In genomic region chr1:89670711-89671110, GRCh38 we compare ENCODE assay signal across 1 cellular context.
TF ChIP-seq lines count a peak whose summit lies in the region.

No MANE protein-coding gene starts in this region.

TF ChIP-seq in GM12878, 131 proteins besides CTCF, POLR2A, EP300 and RAD21:
- TF ChIP-seq, protein P1, sequence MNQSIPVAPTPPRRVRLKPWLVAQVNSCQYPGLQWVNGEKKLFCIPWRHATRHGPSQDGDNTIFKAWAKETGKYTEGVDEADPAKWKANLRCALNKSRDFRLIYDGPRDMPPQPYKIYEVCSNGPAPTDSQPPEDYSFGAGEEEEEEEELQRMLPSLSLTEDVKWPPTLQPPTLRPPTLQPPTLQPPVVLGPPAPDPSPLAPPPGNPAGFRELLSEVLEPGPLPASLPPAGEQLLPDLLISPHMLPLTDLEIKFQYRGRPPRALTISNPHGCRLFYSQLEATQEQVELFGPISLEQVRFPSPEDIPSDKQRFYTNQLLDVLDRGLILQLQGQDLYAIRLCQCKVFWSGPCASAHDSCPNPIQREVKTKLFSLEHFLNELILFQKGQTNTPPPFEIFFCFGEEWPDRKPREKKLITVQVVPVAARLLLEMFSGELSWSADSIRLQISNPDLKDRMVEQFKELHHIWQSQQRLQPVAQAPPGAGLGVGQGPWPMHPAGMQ (IDR thresholded peaks at IDR 0.05; ENCODE audit: borderline replicate concordance): no peak
- TF ChIP-seq RBBP5 (conservative IDR thresholded peaks at IDR 0.05) (no peak), POLR2AphosphoS5 (IDR thresholded peaks at IDR 0.05; ENCODE audit: low read length) (no peak), CBFB (IDR thresholded peaks at IDR 0.05; ENCODE audit: low read depth) (no peak), MYB (IDR thresholded peaks at IDR 0.05; ENCODE audit: borderline replicate concordance, low read depth, low read length) (no peak), NFYA (IDR thresholded peaks at IDR 0.05; ENCODE audit: borderline replicate concordance, low read depth, low read length) (no peak), TAF1 (IDR thresholded peaks at IDR 0.05; ENCODE audit: borderline replicate concordance, low read depth, low read length) (no peak), BCL11A (IDR thresholded peaks at IDR 0.05; ENCODE audit: low read depth, low read length) (no peak), BHLHE40 (IDR thresholded peaks at IDR 0.05; ENCODE audit: borderline replicate concordance in 1 of 2, low read depth in 2 of 2, low read length in 1 of 2) (no peak), CREM (IDR thresholded peaks at IDR 0.05; ENCODE audit: low read depth) (no peak), POLR2AphosphoS2 (IDR thresholded peaks at IDR 0.05; ENCODE audit: low read depth, low read length) (no peak)
- TF ChIP-seq, protein P2, sequence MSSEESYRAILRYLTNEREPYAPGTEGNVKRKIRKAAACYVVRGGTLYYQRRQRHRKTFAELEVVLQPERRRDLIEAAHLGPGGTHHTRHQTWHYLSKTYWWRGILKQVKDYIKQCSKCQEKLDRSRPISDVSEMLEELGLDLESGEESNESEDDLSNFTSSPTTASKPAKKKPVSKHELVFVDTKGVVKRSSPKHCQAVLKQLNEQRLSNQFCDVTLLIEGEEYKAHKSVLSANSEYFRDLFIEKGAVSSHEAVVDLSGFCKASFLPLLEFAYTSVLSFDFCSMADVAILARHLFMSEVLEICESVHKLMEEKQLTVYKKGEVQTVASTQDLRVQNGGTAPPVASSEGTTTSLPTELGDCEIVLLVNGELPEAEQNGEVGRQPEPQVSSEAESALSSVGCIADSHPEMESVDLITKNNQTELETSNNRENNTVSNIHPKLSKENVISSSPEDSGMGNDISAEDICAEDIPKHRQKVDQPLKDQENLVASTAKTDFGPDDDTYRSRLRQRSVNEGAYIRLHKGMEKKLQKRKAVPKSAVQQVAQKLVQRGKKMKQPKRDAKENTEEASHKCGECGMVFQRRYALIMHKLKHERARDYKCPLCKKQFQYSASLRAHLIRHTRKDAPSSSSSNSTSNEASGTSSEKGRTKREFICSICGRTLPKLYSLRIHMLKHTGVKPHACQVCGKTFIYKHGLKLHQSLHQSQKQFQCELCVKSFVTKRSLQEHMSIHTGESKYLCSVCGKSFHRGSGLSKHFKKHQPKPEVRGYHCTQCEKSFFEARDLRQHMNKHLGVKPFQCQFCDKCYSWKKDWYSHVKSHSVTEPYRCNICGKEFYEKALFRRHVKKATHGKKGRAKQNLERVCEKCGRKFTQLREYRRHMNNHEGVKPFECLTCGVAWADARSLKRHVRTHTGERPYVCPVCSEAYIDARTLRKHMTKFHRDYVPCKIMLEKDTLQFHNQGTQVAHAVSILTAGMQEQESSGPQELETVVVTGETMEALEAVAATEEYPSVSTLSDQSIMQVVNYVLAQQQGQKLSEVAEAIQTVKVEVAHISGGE (CRISPR knock-in tag; IDR thresholded peaks at IDR 0.05): no peak
- TF ChIP-seq, protein P3, sequence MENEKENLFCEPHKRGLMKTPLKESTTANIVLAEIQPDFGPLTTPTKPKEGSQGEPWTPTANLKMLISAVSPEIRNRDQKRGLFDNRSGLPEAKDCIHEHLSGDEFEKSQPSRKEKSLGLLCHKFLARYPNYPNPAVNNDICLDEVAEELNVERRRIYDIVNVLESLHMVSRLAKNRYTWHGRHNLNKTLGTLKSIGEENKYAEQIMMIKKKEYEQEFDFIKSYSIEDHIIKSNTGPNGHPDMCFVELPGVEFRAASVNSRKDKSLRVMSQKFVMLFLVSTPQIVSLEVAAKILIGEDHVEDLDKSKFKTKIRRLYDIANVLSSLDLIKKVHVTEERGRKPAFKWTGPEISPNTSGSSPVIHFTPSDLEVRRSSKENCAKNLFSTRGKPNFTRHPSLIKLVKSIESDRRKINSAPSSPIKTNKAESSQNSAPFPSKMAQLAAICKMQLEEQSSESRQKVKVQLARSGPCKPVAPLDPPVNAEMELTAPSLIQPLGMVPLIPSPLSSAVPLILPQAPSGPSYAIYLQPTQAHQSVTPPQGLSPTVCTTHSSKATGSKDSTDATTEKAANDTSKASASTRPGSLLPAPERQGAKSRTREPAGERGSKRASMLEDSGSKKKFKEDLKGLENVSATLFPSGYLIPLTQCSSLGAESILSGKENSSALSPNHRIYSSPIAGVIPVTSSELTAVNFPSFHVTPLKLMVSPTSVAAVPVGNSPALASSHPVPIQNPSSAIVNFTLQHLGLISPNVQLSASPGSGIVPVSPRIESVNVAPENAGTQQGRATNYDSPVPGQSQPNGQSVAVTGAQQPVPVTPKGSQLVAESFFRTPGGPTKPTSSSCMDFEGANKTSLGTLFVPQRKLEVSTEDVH (IDR thresholded peaks at IDR 0.05; ENCODE audit: low read depth, partially characterized antibody): no peak
